In the genomic region with DNA sequence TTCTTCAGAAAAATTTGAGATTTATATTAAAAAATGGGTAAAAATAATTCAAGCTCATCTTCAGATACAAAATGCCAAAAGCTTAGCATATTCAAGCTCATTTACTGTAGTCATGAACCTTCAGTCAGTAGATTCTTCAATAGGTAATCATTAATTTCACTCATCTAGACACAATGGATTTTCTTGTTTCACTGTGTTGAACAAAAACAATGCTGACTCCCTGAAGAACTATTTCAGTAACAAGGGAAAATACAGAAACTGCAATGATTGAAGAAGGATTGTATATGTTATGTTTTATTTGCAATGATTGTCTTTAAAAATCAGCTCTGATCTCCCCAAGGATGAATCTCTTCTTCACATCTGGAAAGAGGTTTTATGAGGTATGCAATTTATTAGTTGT, we compare ENCODE assay signal across 27 cellular contexts. TPM values are rescaled to one million over a fixed set of nuclear protein-coding genes. Genes with fewer than 3 reads are reported as not detected.
DNase-seq lines count a peak whose midpoint lies in the region; ATAC-seq, FAIRE-seq and TF ChIP-seq lines count a peak whose summit lies in the region.
"Had no signal": no experiment of that assay in that cellular context is flagged by ENCODE, and none has a peak within 500 bp of the region (broad histone marks: within the 10 kb centered on the region; RNA-seq: fewer than 3 reads in every experiment).

No MANE protein-coding gene starts in this region.

- H3K9me3 ChIP-seq in HepG2 (ENCODE audit: low read length) (no peaks in the 10 kb centered on the region), right lobe of liver (no peaks in the 10 kb centered on the region), neural progenitor cell (ENCODE audit: low read depth) (no peaks in the 10 kb centered on the region)
- H3K9me3 ChIP-seq: BLaER1, Caco-2 had no signal

- in situ Hi-C loops in HepG2 (cut with HindIII; ENCODE audit: extremely low pct_ligation_motif_present, low pct_unique_long_range_greater_than_20kb), result no loop called here

- TF ChIP-seq RAD21 in HepG2 (CRISPR knock-in tag; IDR thresholded peaks at IDR 0.05), result no peak

- H3K4me3 ChIP-seq in HepG2 (replicated peaks in 1 of 3; ENCODE audit: insufficient read depth in 1 of 3, low read depth in 2 of 3, low read length in 3 of 3) (no peak overlapping the region), right lobe of liver (no peak overlapping the region), neural progenitor cell (no peak overlapping the region)
- H3K4me3 ChIP-seq: BLaER1, GM12878, GM23338 had no signal

- H2AFZ ChIP-seq in HepG2 (ENCODE audit: low read length) (no peak overlapping the region), neural progenitor cell (replicated peaks) (no peak overlapping the region)
- H2AFZ ChIP-seq: GM23338 had no signal

- no TSS peak for BruUV-seq in HepG2 (replicated peaks; lab: Mats Ljungman, UMichigan)

- DNase-seq in HepG2 (ENCODE audit: low spot score) (peak; percentile 41), right lobe of liver (no peak), kidney tubule cell (ENCODE audit: low spot score) (peak; percentile 78), neural progenitor cell (ENCODE audit: low spot score) (no peak)
- DNase-seq in activated T-helper 1 cell treated with anti-CD3 and anti-CD28 coated beads, Interleukin-12 subunit alpha, Interleukin-12 subunit beta, Interleukin-2, Interleukin-4 antibody, amounts not matched to agents 30 ng/mL and 10 ng/mL and 1 ng/mL, durations not matched to agents 14 hours and 24 hours and 36 hours (ENCODE audit: low spot score), result no peak
- DNase-seq in activated CD8-positive, alpha-beta memory T cell treated with anti-CD3 and anti-CD28 coated beads, Interleukin-2, amount 50 U/mL, for 48 hours, result no peak
- DNase-seq: Caco-2; CD4-positive, CD25-positive, alpha-beta regulatory T cell; CD8-positive, alpha-beta T cell; DMS 273 treated with DMSO at 0.1 percent for 48 hours; DMS79; EL; GDM1; H9; HFFc6 had no signal

- no peak for TF ChIP-seq CTCF in HepG2 (CRISPR knock-in tag; IDR thresholded peaks at IDR 0.05)
- TF ChIP-seq CTCF in right lobe of liver (IDR thresholded peaks at IDR 0.05), result no peak
- no peak for TF ChIP-seq CTCF in nephron (IDR thresholded peaks at IDR 0.05; ENCODE audit: unreplicated experiment in 3 of 3)
- no peak for TF ChIP-seq CTCF in neural progenitor cell (IDR thresholded peaks at IDR 0.05)

- H3K27me3 ChIP-seq in HepG2 (ENCODE audit: control insufficient read depth in 1 of 2, insufficient read depth in 2 of 2, low read length in 2 of 2), result no peaks in the 10 kb centered on the region
- no peaks in the 10 kb centered on the region for H3K27me3 ChIP-seq in right lobe of liver
- H3K27me3 ChIP-seq in neural progenitor cell, result peaks cover 17% of the 10 kb centered on the region
- H3K27me3 ChIP-seq: BLaER1 had no signal

- H3K4me2 ChIP-seq in HepG2 (ENCODE audit: low read depth, low read length) (no peak overlapping the region), neural progenitor cell (no peak overlapping the region)
- H3K4me2 ChIP-seq: BLaER1, GM23338 had no signal

- intact Hi-C loops in HepG2 (cut with micrococcal nuclease; ENCODE audit: unreplicated experiment), result no loop called here
- intact Hi-C loops in right lobe of liver (cut with DNase I), result no loop called here
- intact Hi-C loops in activated T-helper 1 cell treated with anti-CD3 and anti-CD28 coated beads, Interleukin-12 subunit alpha, Interleukin-12 subunit beta, Interleukin-2, Interleukin-4 antibody, amounts not matched to agents 30 ng/mL and 10 ng/mL and 1 ng/mL, durations not matched to agents 14 hours and 24 hours and 36 hours (cut with micrococcal nuclease), result no loop called here

- no peaks in the 10 kb centered on the region for H3F3A ChIP-seq in neural progenitor cell (ENCODE audit: low read depth)

- H3K9ac ChIP-seq in HepG2 (ENCODE audit: insufficient read depth, low read depth, low read length) (no peak overlapping the region), neural progenitor cell (no peak overlapping the region)
- H3K9ac ChIP-seq: BLaER1 had no signal

- no peak for TF ChIP-seq EP300 in HepG2 (IDR thresholded peaks at IDR 0.05; ENCODE audit: low read depth in 2 of 2, low read length in 2 of 2)
- no peak for TF ChIP-seq EP300 in HepG2 (CRISPR knock-in tag; IDR thresholded peaks at IDR 0.05; ENCODE audit: borderline replicate concordance)

- H4K20me1 ChIP-seq in HepG2 (ENCODE audit: insufficient read depth, low read length), result no peaks in the 10 kb centered on the region
- H4K20me1 ChIP-seq in neural progenitor cell (ENCODE audit: low read depth), result no peaks in the 10 kb centered on the region
- H4K20me1 ChIP-seq: BLaER1 had no signal

- H3K79me2 ChIP-seq in HepG2 (ENCODE audit: insufficient read depth, low read length), result no peaks in the 10 kb centered on the region
- H3K79me2 ChIP-seq in neural progenitor cell (ENCODE audit: low read depth), result no peaks in the 10 kb centered on the region

- H3K36me3 Mint-ChIP-seq in nephron (ENCODE audit: low read depth) (no peaks in the 10 kb centered on the region), neural progenitor cell (no peaks in the 10 kb centered on the region)
- no peaks in the 10 kb centered on the region for H3K36me3 Mint-ChIP-seq in activated T-helper 1 cell treated with anti-CD3 and anti-CD28 coated beads, Interleukin-12 subunit alpha, Interleukin-12 subunit beta, Interleukin-2, Interleukin-4 antibody, amounts not matched to agents 30 ng/mL and 10 ng/mL and 1 ng/mL, durations not matched to agents 14 hours and 24 hours and 36 hours (ENCODE audit: low read depth)
- H3K36me3 Mint-ChIP-seq: CD4-positive, CD25-positive, alpha-beta regulatory T cell; CD8-positive, alpha-beta T cell had no signal

- H3K27ac Mint-ChIP-seq in nephron (peak overlapping the region; percentile 42 to 85 (median 72)), neural progenitor cell (no peak overlapping the region)
- no peak overlapping the region for H3K27ac Mint-ChIP-seq in activated T-helper 1 cell treated with anti-CD3 and anti-CD28 coated beads, Interleukin-12 subunit alpha, Interleukin-12 subunit beta, Interleukin-2, Interleukin-4 antibody, amounts not matched to agents 30 ng/mL and 10 ng/mL and 1 ng/mL, durations not matched to agents 14 hours and 24 hours and 36 hours
- H3K27ac Mint-ChIP-seq: B cell; CD4-positive, CD25-positive, alpha-beta regulatory T cell; CD8-positive, alpha-beta T cell; GM23338; H9; HFFc6 had no signal

- H3K4me1 ChIP-seq in HepG2 (ENCODE audit: insufficient read depth, low read length) (peaks cover 31% of the 10 kb centered on the region; the same call in 1 of the 2 replicates), right lobe of liver (no peaks in the 10 kb centered on the region), neural progenitor cell (peaks cover 8% of the 10 kb centered on the region)
- H3K4me1 ChIP-seq: BLaER1, Caco-2 had no signal

- POLR2A ChIA-PET in HepG2 (lab: Yijun Ruan, JAX), result interaction anchor here (0.7 to 2.0 kb wide), 2 partner anchors 9 to 14 kb away, joined by 3 to 10 read pairs; a partner anchor contains a TSS

- FAIRE-seq in HepG2 (lab: Jason Lieb, UNC), result no peak
- FAIRE-seq: A204.1, D721Med, GM12878, GM19239 had no signal

- no peaks in the 10 kb centered on the region for H3K9me3 Mint-ChIP-seq in nephron
- H3K9me3 Mint-ChIP-seq in neural progenitor cell, result no peaks in the 10 kb centered on the region
- H3K9me3 Mint-ChIP-seq in activated T-helper 1 cell treated with anti-CD3 and anti-CD28 coated beads, Interleukin-12 subunit alpha, Interleukin-12 subunit beta, Interleukin-2, Interleukin-4 antibody, amounts not matched to agents 30 ng/mL and 10 ng/mL and 1 ng/mL, durations not matched to agents 14 hours and 24 hours and 36 hours, result no peaks in the 10 kb centered on the region
- H3K9me3 Mint-ChIP-seq: GM23338, H9, HFFc6 had no signal

- H3K36me3 ChIP-seq in HepG2 (replicated peaks in 1 of 2; ENCODE audit: control insufficient read depth in 1 of 2, insufficient read depth in 2 of 2, low read length in 2 of 2) (no peaks in the 10 kb centered on the region), right lobe of liver (no peaks in the 10 kb centered on the region), neural progenitor cell (no peaks in the 10 kb centered on the region)
- H3K36me3 ChIP-seq: BLaER1 had no signal

- H3K4me3 Mint-ChIP-seq in nephron (no peak overlapping the region), neural progenitor cell (no peak overlapping the region)
- no peak overlapping the region for H3K4me3 Mint-ChIP-seq in activated T-helper 1 cell treated with anti-CD3 and anti-CD28 coated beads, Interleukin-12 subunit alpha, Interleukin-12 subunit beta, Interleukin-2, Interleukin-4 antibody, amounts not matched to agents 30 ng/mL and 10 ng/mL and 1 ng/mL, durations not matched to agents 14 hours and 24 hours and 36 hours
- H3K4me3 Mint-ChIP-seq: B cell; CD4-positive, CD25-positive, alpha-beta regulatory T cell; CD8-positive, alpha-beta T cell; GM23338; H9; HFFc6 had no signal

- H3K4me1 Mint-ChIP-seq in nephron (no peaks in the 10 kb centered on the region), neural progenitor cell (no peaks in the 10 kb centered on the region)
- H3K4me1 Mint-ChIP-seq in activated T-helper 1 cell treated with anti-CD3 and anti-CD28 coated beads, Interleukin-12 subunit alpha, Interleukin-12 subunit beta, Interleukin-2, Interleukin-4 antibody, amounts not matched to agents 30 ng/mL and 10 ng/mL and 1 ng/mL, durations not matched to agents 14 hours and 24 hours and 36 hours (ENCODE audit: low read depth), result no peaks in the 10 kb centered on the region
- H3K4me1 Mint-ChIP-seq: B cell; CD4-positive, CD25-positive, alpha-beta regulatory T cell; GM23338; H9 had no signal

- TF ChIP-seq POLR2A in HepG2 (IDR thresholded peaks at IDR 0.05; ENCODE audit: insufficient read depth in 1 of 2, low read depth in 2 of 2, low read length in 2 of 2) (no peak), right lobe of liver (IDR thresholded peaks at IDR 0.05) (no peak)

- no peak overlapping the region for H3K27ac ChIP-seq in HepG2 (ENCODE audit: extremely low read length, insufficient read depth, low read length)
- H3K27ac ChIP-seq in right lobe of liver, result no peak overlapping the region
- H3K27ac ChIP-seq in neural progenitor cell, result no peak overlapping the region
- H3K27ac ChIP-seq: 22Rv1, BLaER1, C4-2B had no signal

- ATAC-seq in HepG2, result peak; percentile 36; the same call in 1 of the 3 replicates
- no peak for ATAC-seq in right lobe of liver
- ATAC-seq: CD8-positive, alpha-beta T cell; GM12878; GM23338; HCT116 had no signal

- CTCF ChIA-PET in HepG2 (lab: Yijun Ruan, JAX; ENCODE audit: low intra/inter-chr PET ratio, low total read pairs), result no interaction called here

- peaks cover 17% of the 10 kb centered on the region for H3K27me3 Mint-ChIP-seq in nephron (ENCODE audit: low read depth)
- H3K27me3 Mint-ChIP-seq in neural progenitor cell (ENCODE audit: insufficient read depth, low read depth), result peaks cover 2% of the 10 kb centered on the region
- H3K27me3 Mint-ChIP-seq in activated T-helper 1 cell treated with anti-CD3 and anti-CD28 coated beads, Interleukin-12 subunit alpha, Interleukin-12 subunit beta, Interleukin-2, Interleukin-4 antibody, amounts not matched to agents 30 ng/mL and 10 ng/mL and 1 ng/mL, durations not matched to agents 14 hours and 24 hours and 36 hours (ENCODE audit: insufficient read depth), result peaks cover 22% of the 10 kb centered on the region

RNA-seq across cellular contexts. Expression of a gene that starts 9.2 kb away (rescaled TPM):
- 24.2 and 48.0 TPM in 2 replicates for total RNA-seq in HepG2 (2016; rRNA removed; fragmentation: Illumina TruSeq; extraction: Trizol)
- 3.4 and 4.4 TPM in 2 replicates for total RNA-seq in HepG2 (2016; cell fraction: cytosol; rRNA removed; fragmentation: Illumina TruSeq; extraction: Trizol; ENCODE audit: low read depth)
- total RNA-seq in HepG2 (2016; cell fraction: insoluble cytoplasmic fraction; rRNA removed; fragmentation: Illumina TruSeq; extraction: Trizol), result 24.0 and 49.5 TPM in 2 replicates
- 5.4 and 6.7 TPM in 2 replicates for total RNA-seq in HepG2 (2016; cell fraction: membrane; rRNA removed; fragmentation: Illumina TruSeq; extraction: Trizol)
- total RNA-seq in HepG2 (2016; cell fraction: nucleus; rRNA removed; fragmentation: Illumina TruSeq; extraction: Trizol), result 33.3 and 34.9 TPM in 2 replicates
- polyA plus RNA-seq in HepG2 (2011; rRNA removed), result 9.1 and 11.3 TPM in 2 replicates
- 3.4 and 5.6 TPM in 2 replicates for polyA plus RNA-seq in HepG2 (2011; cell fraction: cytosol; rRNA removed)
- 7.2 and 9.6 TPM in 2 replicates for polyA plus RNA-seq in HepG2 (2011; cell fraction: nucleus; rRNA removed)
- polyA plus RNA-seq in HepG2 (2012), result 15.5 and 22.6 TPM in 2 replicates
- polyA plus RNA-seq in HepG2 (2016; cell fraction: cytosol; fragmentation: Illumina TruSeq; extraction: Trizol; ENCODE audit: low read depth), result 0.50 and 0.60 TPM in 2 replicates
- 29.1 and 32.7 TPM in 2 replicates for polyA plus RNA-seq in HepG2 (2016; cell fraction: insoluble cytoplasmic fraction; fragmentation: Illumina TruSeq; extraction: Trizol; ENCODE audit: low read depth)
- polyA plus RNA-seq in HepG2 (2016; cell fraction: membrane; fragmentation: Illumina TruSeq; extraction: Trizol; ENCODE audit: low read depth), result 2.0 TPM in 2 replicates
- polyA plus RNA-seq in HepG2 (2016; cell fraction: nucleus; fragmentation: Illumina TruSeq; extraction: Trizol; ENCODE audit: insufficient read depth, low read depth), result 33.8 and 35.1 TPM in 2 replicates
- 3.9 and 27.1 TPM in 2 replicates for polyA minus RNA-seq in HepG2 (2011; rRNA and poly(A)+ RNA removed; ENCODE audit: low replicate concordance)
- 11.6 and 19.9 TPM in 2 replicates for polyA minus RNA-seq in HepG2 (2011; cell fraction: cytosol; rRNA and poly(A)+ RNA removed)
- 46.5 and 48.3 TPM in 2 replicates for polyA minus RNA-seq in HepG2 (2011; cell fraction: nucleus; rRNA and poly(A)+ RNA removed)
- total RNA-seq in right lobe of liver, result 10 to 100 TPM; 15.2 to 30.6 (median 26.7) TPM
- 9.3 and 12.1 TPM in 2 replicates for total RNA-seq in neural progenitor cell (ENCODE audit: low replicate concordance)
- 1.8 and 2.4 TPM in 2 replicates for total RNA-seq in activated T-helper 1 cell treated with anti-CD3 and anti-CD28 coated beads, Interleukin-12 subunit alpha, Interleukin-12 subunit beta, Interleukin-2, Interleukin-4 antibody, amounts not matched to agents 30 ng/mL and 10 ng/mL and 1 ng/mL, durations not matched to agents 14 hours and 24 hours and 36 hours
- total RNA-seq: HFFc6 had no signal
- polyA plus RNA-seq: AG04450 had no signal

Comparison
In these comparisons a context has a peak if more than half of its experiments do, and no peak if none do; other contexts are left out.
1. DNase-seq: peak in HepG2 (single experiment) and kidney tubule cell (single experiment); none in right lobe of liver (0 of 3), neural progenitor cell (single experiment), activated T-helper 1 cell treated with anti-CD3 and anti-CD28 coated beads, Interleukin-12 subunit alpha, Interleukin-12 subunit beta, Interleukin-2, Interleukin-4 antibody, amounts not matched to agents 30 ng/mL and 10 ng/mL and 1 ng/mL, durations not matched to agents 14 hours and 24 hours and 36 hours (single experiment) and activated CD8-positive, alpha-beta memory T cell treated with anti-CD3 and anti-CD28 coated beads, Interleukin-2, amount 50 U/mL, for 48 hours (single experiment).
2. H3K27ac Mint-ChIP-seq: peak in nephron (3 of 3); none in neural progenitor cell (single experiment) and activated T-helper 1 cell treated with anti-CD3 and anti-CD28 coated beads, Interleukin-12 subunit alpha, Interleukin-12 subunit beta, Interleukin-2, Interleukin-4 antibody, amounts not matched to agents 30 ng/mL and 10 ng/mL and 1 ng/mL, durations not matched to agents 14 hours and 24 hours and 36 hours (single experiment).